17 cellular contexts compared by ENCODE assay signal in the genomic region with DNA sequence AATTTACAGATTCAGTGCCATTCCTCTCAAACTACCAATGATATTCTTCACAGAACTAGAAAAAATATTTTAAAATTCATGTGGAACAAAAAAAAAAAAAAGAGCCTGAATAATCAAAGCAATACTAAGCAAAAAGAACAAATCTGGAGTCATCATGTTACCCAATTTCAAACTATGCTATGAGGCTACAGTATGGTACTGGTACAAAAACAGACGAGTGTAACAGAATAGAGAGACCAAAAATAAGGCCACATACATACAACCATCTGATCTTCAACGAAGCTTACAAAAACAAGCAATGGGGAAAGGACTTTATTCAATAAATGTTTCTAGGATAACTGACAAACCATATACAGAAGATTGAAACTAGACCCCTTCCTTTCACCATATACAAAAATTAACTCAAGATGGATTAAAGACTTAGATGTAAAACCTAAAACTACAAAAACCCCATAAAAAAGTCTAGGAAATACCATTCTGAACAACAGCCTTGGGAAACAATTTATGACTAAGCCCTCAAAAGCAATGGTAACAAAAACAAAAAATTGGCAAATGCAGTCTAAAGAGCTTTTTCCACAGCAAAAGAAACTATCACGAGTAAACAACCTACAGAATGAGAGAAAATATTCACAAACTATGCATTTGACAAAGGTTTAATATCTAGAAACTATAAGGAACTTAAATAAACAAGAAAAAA.
"Had no signal": no experiment of that assay in that cellular context is flagged by ENCODE, and none has a peak within 500 bp of the region (broad histone marks: within the 10 kb centered on the region; RNA-seq: fewer than 3 reads in every experiment).

No MANE protein-coding gene starts in this region.

- DNase-seq: activated CD4-positive, alpha-beta memory T cell treated with anti-CD3 and anti-CD28 coated beads for 36 hours; activated effector memory CD4-positive, alpha-beta T cell treated with anti-CD3 and anti-CD28 coated beads, Interleukin-2, amount 50 U/mL, for 16 hours; activated T-cell treated with anti-CD3 and anti-CD28 coated beads, Interleukin-2, amount 50 U/mL, for 4 hours; colonic mucosa; effector CD4-positive, alpha-beta T cell; left colon; mucosa of descending colon; natural killer cell; right lobe of liver; stimulated activated CD4-positive, alpha-beta T cell treated with anti-CD3 and anti-CD28 coated beads, Interleukin-2, amount 100 ng/mL, for 24 hours; stimulated activated naive CD4-positive, alpha-beta T cell; SW 1271 had no signal

- H3K27ac ChIP-seq: cardiac muscle cell, colonic mucosa, prostate gland, right lobe of liver, VCaP had no signal

- H3K4me3 ChIP-seq: cardiac muscle cell, colonic mucosa, lung, mucosa of descending colon, prostate gland, right lobe of liver had no signal

- H3K9me3 ChIP-seq: colonic mucosa, prostate gland, right lobe of liver had no signal

- ATAC-seq: activated naive CD4-positive, alpha-beta T cell treated with anti-CD3 and anti-CD28 coated beads, Interleukin-2, amount 50 U/mL, for 72 hours; activated T-cell treated with anti-CD3 and anti-CD28 coated beads, Interleukin-2, amount 50 U/mL, for 4 hours; left colon; mucosa of descending colon; natural killer cell; right lobe of liver had no signal

- H3K4me1 ChIP-seq: colonic mucosa, prostate gland, right lobe of liver had no signal

- H3K36me3 ChIP-seq: cardiac muscle cell, colonic mucosa, prostate gland, right lobe of liver had no signal

- H3K27me3 ChIP-seq: cardiac muscle cell, colonic mucosa, right lobe of liver had no signal
